ENCODE assay signal across 13 cellular contexts in genomic region chr13:76462003-76462402, GRCh38.
A peak's percentile ranks its signal among the peaks of the same experiment; 100 is the strongest.
DNase-seq lines count a peak whose midpoint lies in the region; TF ChIP-seq lines count a peak whose summit lies in the region.
"Had no signal": no experiment of that assay in that cellular context is flagged by ENCODE, and none has a peak within 500 bp of the region (broad histone marks: within the 10 kb centered on the region; RNA-seq: fewer than 3 reads in every experiment).

No MANE protein-coding gene starts in this region.

- DNase-seq in NCI-H2171 treated with DMSO at 0.1 percent for 48 hours (lab: John Stamatoyannopoulos, UW) (peak; percentile 42), NCI-H2171 (lab: John Stamatoyannopoulos, UW) (no peak), NCI-H1694 treated with DMSO at 0.1 percent for 48 hours (lab: John Stamatoyannopoulos, UW) (peak; percentile 37), fibroblast of mammary gland (ENCODE audit: low read depth) (peak; percentile 56), skeletal muscle cell (ENCODE audit: low read depth) (peak; percentile 11), activated gamma-delta T cell treated with Interleukin-2 at 50 U/mL for 16 hours (no peak)
- DNase-seq in activated CD4-positive, alpha-beta T cell treated with anti-CD3 and anti-CD28 coated beads for 48 hours, result no peak
- DNase-seq: EL; GF-D8; NCI-H1417 treated with DMSO at 0.1 percent for 48 hours; NCI-H2029; NCI-H446; NK-92 treated with Interleukin-12 subunit alpha and Interleukin-12 subunit beta, amount 100 ng/mL, for 24 hours had no signal

- H3K4me3 ChIP-seq in fibroblast of mammary gland (ENCODE audit: control insufficient read depth, low read depth, low read length) (no peak overlapping the region), skeletal muscle cell (ENCODE audit: low read depth, low read length) (no peak overlapping the region)

- no peak for TF ChIP-seq CTCF in fibroblast of mammary gland (conservative IDR thresholded peaks at IDR 0.05; ENCODE audit: control insufficient read depth, insufficient read depth, low read depth, low read length)

Comparison
In these comparisons a context has a peak if more than half of its experiments do, and no peak if none do; other contexts are left out.
1. DNase-seq: peak in NCI-H2171 treated with DMSO at 0.1 percent for 48 hours (single experiment), NCI-H1694 treated with DMSO at 0.1 percent for 48 hours (single experiment), fibroblast of mammary gland (single experiment) and skeletal muscle cell (single experiment); none in NCI-H2171 (single experiment), activated gamma-delta T cell treated with Interleukin-2 at 50 U/mL for 16 hours (single experiment) and activated CD4-positive, alpha-beta T cell treated with anti-CD3 and anti-CD28 coated beads for 48 hours (single experiment).